Comparison of ENCODE assay signal across 15 cellular contexts in the genomic region with DNA sequence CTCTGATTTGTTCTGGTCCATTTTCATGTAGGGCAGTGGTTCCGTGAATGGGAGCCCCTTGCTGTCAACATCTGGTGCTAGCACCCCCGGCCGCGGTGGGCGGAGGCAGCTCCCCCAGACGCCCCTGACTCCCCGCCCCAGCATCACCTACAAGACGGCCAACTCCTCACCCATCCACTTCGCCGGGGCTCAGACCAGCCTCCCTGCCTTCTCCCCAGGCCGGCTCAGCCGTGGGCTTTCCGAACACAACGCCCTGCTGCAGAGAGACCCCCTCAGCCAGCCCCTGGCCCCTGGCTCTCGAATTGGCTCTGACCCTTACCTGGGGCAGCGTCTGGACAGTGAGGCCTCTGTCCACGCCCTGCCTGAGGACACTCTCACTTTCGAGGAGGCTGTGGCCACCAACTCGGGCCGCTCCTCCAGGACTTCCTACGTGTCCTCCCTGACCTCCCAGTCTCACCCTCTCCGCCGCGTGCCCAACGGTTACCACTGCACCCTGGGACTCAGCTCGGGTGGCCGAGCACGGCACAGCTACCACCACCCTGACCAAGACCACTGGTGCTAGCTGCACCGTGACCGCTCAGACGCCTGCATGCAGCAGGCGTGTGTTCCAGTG.
DNase-seq lines count a peak whose midpoint lies in the region; ATAC-seq and TF ChIP-seq lines count a peak whose summit lies in the region.
"Had no signal": no experiment of that assay in that cellular context is flagged by ENCODE, and none has a peak within 500 bp of the region (broad histone marks: within the 10 kb centered on the region; RNA-seq: fewer than 3 reads in every experiment).

No MANE protein-coding gene starts in this region.

- CTCF ChIA-PET in HEK293T (lab: Yijun Ruan, JAX) = no interaction called here

- H3K27ac ChIP-seq in BLaER1 treated with 17β-estradiol and CSF1 and Interleukin-3, amounts not matched to agents 10 nM and 100 nM = peak overlapping the region in 1 of 11 experiments; percentile 14; a peak in 1 of 22 replicates
- H3K27ac ChIP-seq in RWPE2 (ENCODE audit: poor library complexity, severe bottlenecking) (no peak overlapping the region), left lung (no peak overlapping the region)
- H3K27ac ChIP-seq: C4-2B, GM23248 had no signal

- H4K20me1 ChIP-seq in BLaER1 treated with 17β-estradiol and CSF1 and Interleukin-3, amounts not matched to agents 10 nM and 100 nM = peaks cover 0 to 6% (median 0%) of the 10 kb centered on the region in 11 experiments; a peak in 3 of 22 replicates

- H3K27me3 Mint-ChIP-seq in T-helper 2 cell treated with Interferon-gamma antibody and Interleukin-4, amounts not matched to agents 5 μg/mL and 100 μg/mL, for 36 hours (ENCODE audit: low read depth) = no peaks in the 10 kb centered on the region
- H3K27me3 Mint-ChIP-seq: CD4-positive, alpha-beta T cell had no signal

- DNase-seq in RWPE2 (ENCODE audit: low spot score) (peak; percentile 53), left lung (peak; percentile 10 to 75), HEK293T (ENCODE audit: extremely low spot score) (no peak), mucosa of descending colon (no peak)
- DNase-seq in T-helper 2 cell treated with Interferon-gamma antibody and Interleukin-4, amounts not matched to agents 5 μg/mL and 100 μg/mL, for 36 hours (ENCODE audit: low spot score) = no peak
- DNase-seq: Caco-2; CD4-positive, alpha-beta T cell; GDM1; GM23248 had no signal

- no peak overlapping the region for H3K4me3 ChIP-seq in BLaER1 treated with 17β-estradiol and CSF1 and Interleukin-3, amounts not matched to agents 10 nM and 100 nM
- no peak overlapping the region for H3K4me3 ChIP-seq in RWPE2 (ENCODE audit: severe bottlenecking)
- H3K4me3 ChIP-seq in left lung = no peak overlapping the region
- no peak overlapping the region for H3K4me3 ChIP-seq in mucosa of descending colon
- H3K4me3 ChIP-seq: GM23248, HAP-1 had no signal

- no peaks in the 10 kb centered on the region for H3K9me3 Mint-ChIP-seq in T-helper 2 cell treated with Interferon-gamma antibody and Interleukin-4, amounts not matched to agents 5 μg/mL and 100 μg/mL, for 36 hours
- H3K9me3 Mint-ChIP-seq: CD4-positive, alpha-beta T cell; IgD-negative memory B cell had no signal

- POLR2A ChIA-PET in HEK293T (lab: Yijun Ruan, JAX) = no interaction called here

- no peak for TF ChIP-seq CTCF in RWPE2 (IDR thresholded peaks at IDR 0.05; ENCODE audit: poor library complexity, severe bottlenecking)
- no peak for TF ChIP-seq CTCF in left lung (IDR thresholded peaks at IDR 0.05)
- no peak for TF ChIP-seq CTCF in mucosa of descending colon (IDR thresholded peaks at IDR 0.05)

- no peaks in the 10 kb centered on the region for H3K27me3 ChIP-seq in BLaER1 treated with 17β-estradiol and CSF1 and Interleukin-3, amounts not matched to agents 10 nM and 100 nM
- H3K27me3 ChIP-seq in RWPE2 (ENCODE audit: insufficient read depth, poor library complexity, severe bottlenecking) = no peaks in the 10 kb centered on the region
- H3K27me3 ChIP-seq in left lung = peaks cover 0 to 24% of the 10 kb centered on the region in 2 donors

- peak overlapping the region; percentile 50 to 83 (median 69) for H3K4me2 ChIP-seq in BLaER1 treated with 17β-estradiol and CSF1 and Interleukin-3, amounts not matched to agents 10 nM and 100 nM

- no peak overlapping the region for H3K4me3 Mint-ChIP-seq in T-helper 2 cell treated with Interferon-gamma antibody and Interleukin-4, amounts not matched to agents 5 μg/mL and 100 μg/mL, for 36 hours
- H3K4me3 Mint-ChIP-seq: B cell; CD4-positive, alpha-beta T cell; IgD-negative memory B cell had no signal

- H3K36me3 Mint-ChIP-seq in T-helper 2 cell treated with Interferon-gamma antibody and Interleukin-4, amounts not matched to agents 5 μg/mL and 100 μg/mL, for 36 hours (ENCODE audit: low read depth) = no peaks in the 10 kb centered on the region
- H3K36me3 Mint-ChIP-seq: IgD-negative memory B cell had no signal

- peaks cover 0 to 6% (median 4%) of the 10 kb centered on the region in 11 experiments; a peak in 10 of 22 replicates for H3K9me3 ChIP-seq in BLaER1 treated with 17β-estradiol and CSF1 and Interleukin-3, amounts not matched to agents 10 nM and 100 nM (replicated peaks in 1 of 11)
- H3K9me3 ChIP-seq in RWPE2 (ENCODE audit: severe bottlenecking) (no peaks in the 10 kb centered on the region), left lung (no peaks in the 10 kb centered on the region), mucosa of descending colon (no peaks in the 10 kb centered on the region)
- H3K9me3 ChIP-seq: Caco-2 had no signal

- H3K4me1 ChIP-seq in BLaER1 treated with 17β-estradiol and CSF1 and Interleukin-3, amounts not matched to agents 10 nM and 100 nM = peaks cover 35 to 44% (median 40%) of the 10 kb centered on the region in 10 experiments
- no peaks in the 10 kb centered on the region for H3K4me1 ChIP-seq in RWPE2 (ENCODE audit: insufficient read depth, poor library complexity, severe bottlenecking)
- no peaks in the 10 kb centered on the region for H3K4me1 ChIP-seq in left lung
- no peaks in the 10 kb centered on the region for H3K4me1 ChIP-seq in mucosa of descending colon (ENCODE audit: low read depth)
- H3K4me1 ChIP-seq: Caco-2, HAP-1 had no signal

- H3K4me1 Mint-ChIP-seq in T-helper 2 cell treated with Interferon-gamma antibody and Interleukin-4, amounts not matched to agents 5 μg/mL and 100 μg/mL, for 36 hours (ENCODE audit: low read depth) = no peaks in the 10 kb centered on the region
- H3K4me1 Mint-ChIP-seq: B cell, IgD-negative memory B cell had no signal

- intact Hi-C loops in left lung (cut with DNase I) (no loop called here), mucosa of descending colon (cut with DNase I, micrococcal nuclease) (no loop called here)

- 0 out of 22 replicates have a peak overlapping the region, but pooled peaks of 1 of the 11 experiments have one; percentile 29 for H3K9ac ChIP-seq in BLaER1 treated with 17β-estradiol and CSF1 and Interleukin-3, amounts not matched to agents 10 nM and 100 nM
- H3K9ac ChIP-seq: GM23248 had no signal

- H3K27ac Mint-ChIP-seq in T-helper 2 cell treated with Interferon-gamma antibody and Interleukin-4, amounts not matched to agents 5 μg/mL and 100 μg/mL, for 36 hours = no peak overlapping the region
- H3K27ac Mint-ChIP-seq: B cell; CD4-positive, alpha-beta T cell had no signal

- ATAC-seq in RWPE2 (ENCODE audit: low read depth) (no peak), left lung (no peak), mucosa of descending colon (no peak)
- ATAC-seq: HepG2 had no signal

- H3K36me3 ChIP-seq in BLaER1 treated with 17β-estradiol and CSF1 and Interleukin-3, amounts not matched to agents 10 nM and 100 nM = no peaks in the 10 kb centered on the region
- H3K36me3 ChIP-seq in RWPE2 (ENCODE audit: low read depth) (no peaks in the 10 kb centered on the region), left lung (no peaks in the 10 kb centered on the region), mucosa of descending colon (ENCODE audit: low read depth) (no peaks in the 10 kb centered on the region)
- H3K36me3 ChIP-seq: HAP-1 had no signal

TF ChIP-seq in HEK293T, 16 proteins besides CTCF, POLR2A, EP300 and RAD21:
- TF ChIP-seq BHLHE40 (IDR thresholded peaks at IDR 0.05; ENCODE audit: borderline replicate concordance) (no peak), SUZ12 (IDR thresholded peaks at IDR 0.05) (no peak)
TF ChIP-seq in HEK293T: peak in this region for 0.

Comparison
In these comparisons a context has a peak if more than half of its experiments do, and no peak if none do; other contexts are left out.
1. DNase-seq: peak in RWPE2 (single experiment) and left lung (2 of 2); none in T-helper 2 cell treated with Interferon-gamma antibody and Interleukin-4, amounts not matched to agents 5 μg/mL and 100 μg/mL, for 36 hours (single experiment), HEK293T (single experiment) and mucosa of descending colon (0 of 3).